Comparison of ENCODE assay signal across 13 cellular contexts in the genomic region with DNA sequence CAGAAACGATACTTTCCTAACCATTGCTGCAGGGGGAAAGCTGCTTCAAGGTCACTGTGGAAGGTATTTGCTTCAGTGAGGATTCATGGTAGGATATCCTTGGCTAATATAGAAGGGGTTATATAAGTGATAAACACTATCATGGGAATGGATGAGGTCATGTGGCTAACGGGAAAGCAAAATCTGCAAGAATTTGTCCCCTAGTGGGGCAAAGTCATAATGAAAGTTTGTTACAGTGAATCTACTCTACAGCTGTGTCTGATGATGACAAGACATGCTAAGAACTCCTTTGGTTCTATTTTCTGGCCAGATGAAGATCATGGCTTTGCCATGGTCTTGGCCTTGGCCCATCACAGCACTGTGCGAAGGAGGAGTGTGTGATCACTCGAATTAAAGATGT. TPM values are rescaled to one million over a fixed set of nuclear protein-coding genes. Genes with fewer than 3 reads are reported as not detected.
DNase-seq lines count a peak whose midpoint lies in the region; ATAC-seq and TF ChIP-seq lines count a peak whose summit lies in the region.
"Had no signal": no experiment of that assay in that cellular context is flagged by ENCODE, and none has a peak within 500 bp of the region (broad histone marks: within the 10 kb centered on the region; RNA-seq: fewer than 3 reads in every experiment).

No MANE protein-coding gene starts in this region.

- H3K4me1 Mint-ChIP-seq in Calu3 (ENCODE audit: low read depth, unreplicated experiment): peaks cover 55% of the 10 kb centered on the region

- peak overlapping the region; percentile 22 for H3K27ac Mint-ChIP-seq in Calu3 (ENCODE audit: unreplicated experiment)

- no TSS peak for BruUV-seq in Calu3 (replicated peaks; lab: Mats Ljungman, UMichigan)

- no peaks in the 10 kb centered on the region for H3K36me3 Mint-ChIP-seq in Calu3 (ENCODE audit: insufficient read depth, unreplicated experiment)

- ATAC-seq in GM18868 (IDR thresholded peaks at IDR 0.05; ENCODE audit: unreplicated experiment): peak; percentile 52
- ATAC-seq in HG02571 (IDR thresholded peaks at IDR 0.05; ENCODE audit: unreplicated experiment): peak; percentile 47
- ATAC-seq in HG03460 (IDR thresholded peaks at IDR 0.05; ENCODE audit: unreplicated experiment): peak; percentile 51
- no peak for ATAC-seq in GM18873 (IDR thresholded peaks at IDR 0.05; ENCODE audit: low FRiP score, unreplicated experiment)

- intact Hi-C loops in Calu3 (cut with micrococcal nuclease; ENCODE audit: unreplicated experiment): loop anchor here (5.0 kb wide), 3 partner anchors 84 to 324 kb away; no protein-coding TSS in a partner anchor

- H3K9me3 Mint-ChIP-seq in Calu3 (ENCODE audit: low read depth, unreplicated experiment): no peaks in the 10 kb centered on the region
- H3K9me3 Mint-ChIP-seq: central memory CD8-positive, alpha-beta T cell; IgD-negative memory B cell had no signal

- CTCF ChIA-PET in Calu3 (lab: Charles Lee): interaction anchor here (0.7 kb wide), 1 partner anchor 54 kb away, joined by 3 read pairs; no protein-coding TSS in a partner anchor

- no peak for DNase-seq in Calu3
- DNase-seq in stimulated activated CD8-positive, alpha-beta memory T cell treated with anti-CD3 and anti-CD28 coated beads, Interleukin-4, amount 100 ng/mL, for 48 hours: no peak
- DNase-seq in NCI-H524 (lab: John Stamatoyannopoulos, UW): no peak
- DNase-seq in activated CD4-positive, alpha-beta T cell treated with anti-CD3 and anti-CD28 coated beads, Interleukin-2, amount 50 U/mL, for 48 hours: no peak

- no peak for TF ChIP-seq CTCF in Calu3 (IDR thresholded peaks at IDR 0.05; ENCODE audit: unreplicated experiment)

- no peaks in the 10 kb centered on the region for H3K27me3 Mint-ChIP-seq in Calu3 (ENCODE audit: unreplicated experiment)
- H3K27me3 Mint-ChIP-seq: central memory CD8-positive, alpha-beta T cell; IgD-negative memory B cell had no signal

- H3K4me3 Mint-ChIP-seq in Calu3 (ENCODE audit: low read depth, unreplicated experiment): no peak overlapping the region
- H3K4me3 Mint-ChIP-seq: central memory CD8-positive, alpha-beta T cell had no signal

RNA-seq across cellular contexts. Expression of a gene that starts 13.8 kb away (rescaled TPM):
- total RNA-seq in Calu3 (2022): not detected in 2 replicates
- total RNA-seq: fibroblast of lung, G401, H4 had no signal
